ENCODE assay signal across 1 cellular context in the genomic region with DNA sequence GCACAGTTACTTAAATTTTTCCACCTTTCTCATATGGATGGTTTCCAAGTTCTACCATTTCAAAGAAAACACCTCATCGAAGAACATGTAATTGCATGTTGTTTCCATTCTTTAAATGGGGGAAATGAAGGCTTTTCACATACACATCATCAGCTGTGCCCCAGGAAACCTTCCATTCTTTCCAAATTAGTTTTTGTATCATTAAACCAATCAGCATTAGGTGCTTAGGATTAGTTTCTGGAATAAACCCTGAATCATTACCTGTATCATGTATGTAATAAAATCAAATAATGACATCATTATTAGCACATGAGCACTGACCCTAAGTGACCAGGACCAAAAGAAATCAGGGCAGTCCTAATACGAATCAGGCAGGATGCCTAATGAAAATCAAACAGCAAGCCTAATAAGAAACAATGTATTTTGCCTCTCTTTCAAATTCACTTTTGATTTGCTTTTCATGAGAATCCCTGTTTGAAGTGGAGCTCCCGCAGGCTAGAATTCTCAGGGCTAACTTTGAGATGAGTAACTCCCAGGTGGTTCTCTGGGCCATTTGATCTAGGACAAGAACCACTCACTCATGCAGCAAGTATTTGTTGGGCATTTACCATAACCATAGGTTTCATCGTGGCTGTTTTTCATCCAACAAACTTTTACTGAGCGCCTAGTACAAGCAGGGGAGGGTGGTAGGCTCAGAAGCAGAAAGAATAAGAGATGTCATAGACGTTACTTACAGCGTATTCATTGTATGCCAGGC.
TF ChIP-seq lines count a peak whose summit lies in the region.

No MANE protein-coding gene starts in this region.

TF ChIP-seq in GM23338, 12 proteins besides CTCF, POLR2A, EP300 and RAD21:
- TF ChIP-seq, protein P1, sequence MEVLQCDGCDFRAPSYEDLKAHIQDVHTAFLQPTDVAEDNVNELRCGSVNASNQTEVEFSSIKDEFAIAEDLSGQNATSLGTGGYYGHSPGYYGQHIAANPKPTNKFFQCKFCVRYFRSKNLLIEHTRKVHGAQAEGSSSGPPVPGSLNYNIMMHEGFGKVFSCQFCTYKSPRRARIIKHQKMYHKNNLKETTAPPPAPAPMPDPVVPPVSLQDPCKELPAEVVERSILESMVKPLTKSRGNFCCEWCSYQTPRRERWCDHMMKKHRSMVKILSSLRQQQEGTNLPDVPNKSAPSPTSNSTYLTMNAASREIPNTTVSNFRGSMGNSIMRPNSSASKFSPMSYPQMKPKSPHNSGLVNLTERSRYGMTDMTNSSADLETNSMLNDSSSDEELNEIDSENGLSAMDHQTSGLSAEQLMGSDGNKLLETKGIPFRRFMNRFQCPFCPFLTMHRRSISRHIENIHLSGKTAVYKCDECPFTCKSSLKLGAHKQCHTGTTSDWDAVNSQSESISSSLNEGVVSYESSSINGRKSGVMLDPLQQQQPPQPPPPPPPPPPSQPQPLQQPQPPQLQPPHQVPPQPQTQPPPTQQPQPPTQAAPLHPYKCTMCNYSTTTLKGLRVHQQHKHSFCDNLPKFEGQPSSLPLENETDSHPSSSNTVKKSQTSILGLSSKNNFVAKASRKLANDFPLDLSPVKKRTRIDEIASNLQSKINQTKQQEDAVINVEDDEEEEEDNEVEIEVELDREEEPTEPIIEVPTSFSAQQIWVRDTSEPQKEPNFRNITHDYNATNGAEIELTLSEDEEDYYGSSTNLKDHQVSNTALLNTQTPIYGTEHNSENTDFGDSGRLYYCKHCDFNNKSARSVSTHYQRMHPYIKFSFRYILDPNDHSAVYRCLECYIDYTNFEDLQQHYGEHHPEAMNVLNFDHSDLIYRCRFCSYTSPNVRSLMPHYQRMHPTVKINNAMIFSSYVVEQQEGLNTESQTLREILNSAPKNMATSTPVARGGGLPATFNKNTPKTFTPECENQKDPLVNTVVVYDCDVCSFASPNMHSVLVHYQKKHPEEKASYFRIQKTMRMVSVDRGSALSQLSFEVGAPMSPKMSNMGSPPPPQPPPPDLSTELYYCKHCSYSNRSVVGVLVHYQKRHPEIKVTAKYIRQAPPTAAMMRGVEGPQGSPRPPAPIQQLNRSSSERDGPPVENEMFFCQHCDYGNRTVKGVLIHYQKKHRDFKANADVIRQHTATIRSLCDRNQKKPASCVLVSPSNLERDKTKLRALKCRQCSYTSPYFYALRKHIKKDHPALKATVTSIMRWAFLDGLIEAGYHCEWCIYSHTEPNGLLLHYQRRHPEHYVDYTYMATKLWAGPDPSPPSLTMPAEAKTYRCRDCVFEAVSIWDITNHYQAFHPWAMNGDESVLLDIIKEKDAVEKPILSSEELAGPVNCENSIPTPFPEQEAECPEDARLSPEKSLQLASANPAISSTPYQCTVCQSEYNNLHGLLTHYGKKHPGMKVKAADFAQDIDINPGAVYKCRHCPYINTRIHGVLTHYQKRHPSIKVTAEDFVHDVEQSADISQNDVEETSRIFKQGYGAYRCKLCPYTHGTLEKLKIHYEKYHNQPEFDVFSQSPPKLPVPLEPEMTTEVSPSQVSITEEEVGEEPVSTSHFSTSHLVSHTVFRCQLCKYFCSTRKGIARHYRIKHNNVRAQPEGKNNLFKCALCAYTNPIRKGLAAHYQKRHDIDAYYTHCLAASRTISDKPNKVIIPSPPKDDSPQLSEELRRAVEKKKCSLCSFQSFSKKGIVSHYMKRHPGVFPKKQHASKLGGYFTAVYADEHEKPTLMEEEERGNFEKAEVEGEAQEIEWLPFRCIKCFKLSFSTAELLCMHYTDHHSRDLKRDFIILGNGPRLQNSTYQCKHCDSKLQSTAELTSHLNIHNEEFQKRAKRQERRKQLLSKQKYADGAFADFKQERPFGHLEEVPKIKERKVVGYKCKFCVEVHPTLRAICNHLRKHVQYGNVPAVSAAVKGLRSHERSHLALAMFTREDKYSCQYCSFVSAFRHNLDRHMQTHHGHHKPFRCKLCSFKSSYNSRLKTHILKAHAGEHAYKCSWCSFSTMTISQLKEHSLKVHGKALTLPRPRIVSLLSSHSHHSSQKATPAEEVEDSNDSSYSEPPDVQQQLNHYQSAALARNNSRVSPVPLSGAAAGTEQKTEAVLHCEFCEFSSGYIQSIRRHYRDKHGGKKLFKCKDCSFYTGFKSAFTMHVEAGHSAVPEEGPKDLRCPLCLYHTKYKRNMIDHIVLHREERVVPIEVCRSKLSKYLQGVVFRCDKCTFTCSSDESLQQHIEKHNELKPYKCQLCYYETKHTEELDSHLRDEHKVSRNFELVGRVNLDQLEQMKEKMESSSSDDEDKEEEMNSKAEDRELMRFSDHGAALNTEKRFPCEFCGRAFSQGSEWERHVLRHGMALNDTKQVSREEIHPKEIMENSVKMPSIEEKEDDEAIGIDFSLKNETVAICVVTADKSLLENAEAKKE (CRISPR knock-in tag; IDR thresholded peaks at IDR 0.05), result no peak
